Comparison of ENCODE assay signal across 13 cellular contexts in the genomic region with DNA sequence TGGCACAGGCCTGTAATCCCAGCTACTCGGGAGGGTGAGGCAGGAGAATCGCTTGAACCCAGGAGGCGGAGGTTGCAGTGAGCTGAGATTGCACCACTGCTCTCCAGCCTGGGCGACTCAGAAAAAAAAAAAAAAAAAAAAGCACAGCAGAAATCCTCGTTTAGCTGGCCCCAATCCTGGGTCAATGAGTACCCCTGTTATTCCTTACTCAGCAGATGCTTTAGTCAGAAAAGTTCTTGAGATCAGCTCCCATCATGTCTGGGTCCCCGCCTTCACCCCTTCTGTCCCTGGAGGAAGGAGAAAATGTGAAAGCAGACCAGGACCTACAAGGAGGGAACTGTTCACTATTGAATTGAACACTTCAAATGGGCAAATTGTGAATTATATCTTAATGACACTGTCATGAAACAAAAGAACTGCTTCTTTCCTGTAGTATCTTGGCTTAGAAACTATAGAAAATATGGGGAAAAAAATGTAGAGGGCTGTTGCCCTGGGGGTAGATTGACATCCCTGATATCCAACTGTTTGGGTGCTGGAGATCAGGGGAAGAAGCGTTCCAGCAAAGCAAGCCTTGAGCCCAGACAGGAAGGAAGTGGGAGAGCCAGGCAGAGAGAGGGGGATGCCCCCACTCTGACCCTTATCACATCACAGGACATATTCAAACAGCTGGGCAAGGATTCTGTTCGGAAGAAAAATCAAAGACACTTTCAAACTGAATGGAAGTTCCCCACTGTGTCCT. TPM values are rescaled to one million over a fixed set of nuclear protein-coding genes. Genes with fewer than 3 reads are reported as not detected.
DNase-seq lines count a peak whose midpoint lies in the region; ATAC-seq lines count a peak whose summit lies in the region.
"Had no signal": no experiment of that assay in that cellular context is flagged by ENCODE, and none has a peak within 500 bp of the region (broad histone marks: within the 10 kb centered on the region; RNA-seq: fewer than 3 reads in every experiment).

No MANE protein-coding gene starts in this region.

- no peaks in the 10 kb centered on the region for H3K36me3 ChIP-seq in BLaER1 treated with 17β-estradiol and CSF1 and Interleukin-3, amounts not matched to agents 10 nM and 100 nM
- no peaks in the 10 kb centered on the region for H3K36me3 ChIP-seq in SJCRH30

- H3K9ac ChIP-seq in BLaER1 treated with 17β-estradiol and CSF1 and Interleukin-3, amounts not matched to agents 10 nM and 100 nM = peak overlapping the region in 1 of 11 experiments; percentile 24; a peak in 1 of 22 replicates

- H3K27ac ChIP-seq in BLaER1 treated with 17β-estradiol and CSF1 and Interleukin-3, amounts not matched to agents 10 nM and 100 nM = peak overlapping the region in 5 of 11 experiments; percentile 16 to 43 (median 26); a peak in 4 of 22 replicates
- peak overlapping the region; percentile 69 for H3K27ac ChIP-seq in SJCRH30

- ATAC-seq in GM21786 (IDR thresholded peaks at IDR 0.05; ENCODE audit: unreplicated experiment) = peak; percentile 74

- H3K4me3 ChIP-seq in BLaER1 treated with 17β-estradiol and CSF1 and Interleukin-3, amounts not matched to agents 10 nM and 100 nM = 0 out of 20 replicates have a peak overlapping the region, but pooled peaks of 1 of the 10 experiments have one; percentile 5
- peak overlapping the region; percentile 27 for H3K4me3 ChIP-seq in SJCRH30

- H3K9me3 ChIP-seq in BLaER1 treated with 17β-estradiol and CSF1 and Interleukin-3, amounts not matched to agents 10 nM and 100 nM (replicated peaks in 1 of 11) = no peaks in the 10 kb centered on the region
- no peaks in the 10 kb centered on the region for H3K9me3 ChIP-seq in SJCRH30 (replicated peaks)

- DNase-seq in SJCRH30 = peak; percentile 93 to 97
- DNase-seq in lung microvascular endothelial cell (ENCODE audit: low read depth in 2 of 2) = peak; percentile 6 to 45
- DNase-seq in stimulated activated CD4-positive, alpha-beta T cell treated with anti-CD3 and anti-CD28 coated beads, Interleukin-2, amount 100 ng/mL, for 48 hours = no peak
- DNase-seq in COR-L47 (lab: John Stamatoyannopoulos, UW) = no peak
- DNase-seq in NCI-H345 treated with DMSO at 0.1 percent for 48 hours (lab: John Stamatoyannopoulos, UW; ENCODE audit: unreplicated experiment) = no peak
- no peak for DNase-seq in SW 1271 (lab: John Stamatoyannopoulos, UW)
- DNase-seq: amygdala; effector CD4-positive, alpha-beta T cell; kidney glomerular epithelial cell; occipital lobe; T-helper 9 cell had no signal

- peaks cover 11 to 40% (median 16%) of the 10 kb centered on the region in 10 experiments for H3K4me1 ChIP-seq in BLaER1 treated with 17β-estradiol and CSF1 and Interleukin-3, amounts not matched to agents 10 nM and 100 nM
- H3K4me1 ChIP-seq in SJCRH30 = peaks cover 13% of the 10 kb centered on the region

- no peaks in the 10 kb centered on the region for H3K27me3 ChIP-seq in BLaER1 treated with 17β-estradiol and CSF1 and Interleukin-3, amounts not matched to agents 10 nM and 100 nM
- no peaks in the 10 kb centered on the region for H3K27me3 ChIP-seq in SJCRH30

- peak overlapping the region; percentile 53 to 85 (median 62) for H3K4me2 ChIP-seq in BLaER1 treated with 17β-estradiol and CSF1 and Interleukin-3, amounts not matched to agents 10 nM and 100 nM

- H4K20me1 ChIP-seq in BLaER1 treated with 17β-estradiol and CSF1 and Interleukin-3, amounts not matched to agents 10 nM and 100 nM = no peaks in the 10 kb centered on the region

RNA-seq across cellular contexts. Expression of a gene that starts 16.6 kb away (rescaled TPM):
- total RNA-seq in SJCRH30 (2014; rRNA removed; shearing (Covaris generic)) = 0.03 and 0.06 TPM in 2 replicates
- not detected in 2 replicates for total RNA-seq in lung microvascular endothelial cell

RNA-seq across cellular contexts. Expression of a gene that starts 58.1 kb away (rescaled TPM):
- total RNA-seq in SJCRH30 (2014; rRNA removed; shearing (Covaris generic)) = 57.5 and 61.8 TPM in 2 replicates
- total RNA-seq in lung microvascular endothelial cell = 14.2 and 15.5 TPM in 2 replicates

Comparison
In these comparisons a context has a peak if more than half of its experiments do, and no peak if none do; other contexts are left out.
1. DNase-seq: peak in SJCRH30 (2 of 2) and lung microvascular endothelial cell (2 of 2); none in stimulated activated CD4-positive, alpha-beta T cell treated with anti-CD3 and anti-CD28 coated beads, Interleukin-2, amount 100 ng/mL, for 48 hours (0 of 2), COR-L47 (single experiment), NCI-H345 treated with DMSO at 0.1 percent for 48 hours (single experiment) and SW 1271 (0 of 2).